ENCODE assay signal across 8 cellular contexts in the genomic region with DNA sequence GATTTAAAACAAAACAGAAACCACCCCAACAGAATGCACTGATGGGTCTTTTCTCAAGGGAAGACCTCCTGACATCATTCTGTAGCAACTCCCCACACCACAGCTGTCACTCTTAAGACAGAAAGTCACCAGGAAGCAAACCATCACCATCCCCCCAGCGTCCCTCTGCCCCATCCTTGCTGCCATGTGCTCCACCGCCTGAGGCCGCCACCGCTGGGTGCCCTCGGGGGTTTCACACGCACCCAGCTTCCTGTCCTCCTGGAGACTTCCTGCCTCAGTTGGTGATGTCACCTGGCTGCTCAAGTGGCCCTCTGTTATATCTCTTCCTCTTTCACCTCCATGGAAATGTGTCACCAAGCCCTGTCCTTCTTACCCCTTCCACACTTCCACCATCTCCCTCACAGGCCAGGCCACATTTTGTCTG.
A peak's percentile ranks its signal among the peaks of the same experiment; 100 is the strongest.
DNase-seq lines count a peak whose midpoint lies in the region; ATAC-seq and TF ChIP-seq lines count a peak whose summit lies in the region.

No MANE protein-coding gene starts in this region.

- H3K23ac ChIP-seq in trophoblast cell (ENCODE audit: low read length): no peak overlapping the region

- peaks cover 70% of the 10 kb centered on the region for H3K4me1 ChIP-seq in CD8-positive, alpha-beta memory T cell (ENCODE audit: insufficient read depth, low read length)
- H3K4me1 ChIP-seq in spleen: peaks cover 35 to 99% (median 53%) of the 10 kb centered on the region in 6 donors
- no peaks in the 10 kb centered on the region for H3K4me1 ChIP-seq in trophoblast cell (ENCODE audit: control insufficient read depth in 1 of 2, insufficient read depth in 2 of 2, low read length in 2 of 2)
- peaks cover 0 to 9% of the 10 kb centered on the region in 2 donors for H3K4me1 ChIP-seq in breast epithelium

- intact Hi-C loops in spleen (cut with DNase I; ENCODE audit: low total_unique reads): no loop called here
- intact Hi-C loops in breast epithelium (cut with DNase I; ENCODE audit: low total_unique reads): no loop called here
- intact Hi-C loops in lower leg skin (cut with DNase I; ENCODE audit: low total_unique reads): no loop called here

- no peaks in the 10 kb centered on the region for H3K79me2 ChIP-seq in trophoblast cell (ENCODE audit: control insufficient read depth, insufficient read depth, low read length, poor library complexity)

- H4K8ac ChIP-seq in trophoblast cell (ENCODE audit: low read depth, low read length): no peak overlapping the region

- peak overlapping the region; percentile 36 for H3K4me3 ChIP-seq in CD8-positive, alpha-beta memory T cell (ENCODE audit: low read length)
- H3K4me3 ChIP-seq in spleen (peak overlapping the region in 1 of 8 donors; percentile 0), trophoblast cell (ENCODE audit: low read depth, low read length) (no peak overlapping the region), breast epithelium (no peak overlapping the region), lower leg skin (ENCODE audit: low read depth, poor library complexity, severe bottlenecking) (no peak overlapping the region)

- TF ChIP-seq POLR2A in spleen (IDR thresholded peaks at IDR 0.05): no peak
- TF ChIP-seq POLR2A in breast epithelium (IDR thresholded peaks at IDR 0.05): no peak
- no peak for TF ChIP-seq POLR2A in lower leg skin (IDR thresholded peaks at IDR 0.05)

- H3K27me3 ChIP-seq in CD8-positive, alpha-beta memory T cell (ENCODE audit: insufficient read depth, low read length, poor library complexity, severe bottlenecking): no peaks in the 10 kb centered on the region
- H3K27me3 ChIP-seq in spleen (replicated peaks in 1 of 7): no peaks in the 10 kb centered on the region
- no peaks in the 10 kb centered on the region for H3K27me3 ChIP-seq in trophoblast cell (ENCODE audit: insufficient read depth, low read length)
- H3K27me3 ChIP-seq in breast epithelium: no peaks in the 10 kb centered on the region

- H3K27me3 Mint-ChIP-seq in CD8-positive, alpha-beta memory T cell: peaks cover 0 to 9% of the 10 kb centered on the region in 2 donors

- no peak overlapping the region for H3K4ac ChIP-seq in trophoblast cell (ENCODE audit: low read depth, low read length)

- no peaks in the 10 kb centered on the region for H3K9me3 ChIP-seq in CD8-positive, alpha-beta memory T cell (ENCODE audit: low read length)
- no peaks in the 10 kb centered on the region for H3K9me3 ChIP-seq in KOPT-K1 (ENCODE audit: insufficient read depth, low read length, poor library complexity, severe bottlenecking)
- no peaks in the 10 kb centered on the region for H3K9me3 ChIP-seq in spleen
- H3K9me3 ChIP-seq in trophoblast cell (ENCODE audit: insufficient read depth, low read depth, low read length): no peaks in the 10 kb centered on the region
- H3K9me3 ChIP-seq in breast epithelium: no peaks in the 10 kb centered on the region

- H3K27ac Mint-ChIP-seq in CD8-positive, alpha-beta memory T cell: peak overlapping the region; percentile 90 to 100 (median 98)

- CTCF ChIA-PET in CD8-positive, alpha-beta memory T cell (lab: Charles Lee): interaction anchor here (0.8 to 3.8 kb wide), 9 partner anchors 8 to 140 kb away, joined by 3 to 34 read pairs (median 4); a partner anchor contains a TSS

- 7 to 18% (median 9%) methylated on average over 6 of the region's 6 CpGs for WGBS in spleen, 5 donors
- WGBS in trophoblast cell (ENCODE audit: extremely low coverage, insufficient coverage, insufficient read length): no CpG with 5 or more reads among the region's 6 CpGs
- WGBS in lower leg skin, 2 donors: 75 to 80% methylated on average over 6 of the region's 6 CpGs

- POLR2A ChIA-PET in CD8-positive, alpha-beta memory T cell (lab: Charles Lee): interaction anchor here (0.6 to 1.6 kb wide), 8 partner anchors 9 to 202 kb away, joined by 3 to 11 read pairs (median 4); a partner anchor contains a TSS

- no peaks in the 10 kb centered on the region for H3K79me1 ChIP-seq in trophoblast cell (ENCODE audit: low read length)

- H2BK12ac ChIP-seq in trophoblast cell (ENCODE audit: low read length): no peak overlapping the region

- no peak overlapping the region for H3K18ac ChIP-seq in trophoblast cell (ENCODE audit: low read length)

- no peak overlapping the region for H4K12ac ChIP-seq in trophoblast cell (ENCODE audit: low read depth, low read length)

- peak; percentile 74 for ATAC-seq in GM21515 (IDR thresholded peaks at IDR 0.05; ENCODE audit: unreplicated experiment)

- no peaks in the 10 kb centered on the region for H3K9me3 Mint-ChIP-seq in CD8-positive, alpha-beta memory T cell

- DNase-seq in CD8-positive, alpha-beta memory T cell: peak; percentile 81 to 93 (median 92)
- peak; percentile 58 for DNase-seq in activated CD8-positive, alpha-beta memory T cell treated with anti-CD3 and anti-CD28 coated beads, Interleukin-2, amount 50 U/mL, for 24 hours (ENCODE audit: extremely low read depth)
- DNase-seq in spleen: peak; percentile 94
- no peak for DNase-seq in trophoblast cell
- no peak for DNase-seq in breast epithelium (ENCODE audit: low spot score in 2 of 2)
- no peak for DNase-seq in lower leg skin (ENCODE audit: low spot score in 2 of 2)

- peak in 5 of 11 experiments; percentile 5 to 45 (median 26) for TF ChIP-seq CTCF in spleen (IDR thresholded peaks at IDR 0.05 in 8 of 11, conservative IDR thresholded peaks at IDR 0.05 in 3 of 11)
- no peak for TF ChIP-seq CTCF in breast epithelium (IDR thresholded peaks at IDR 0.05)
- no peak for TF ChIP-seq CTCF in lower leg skin (IDR thresholded peaks at IDR 0.05)

- H3K27ac ChIP-seq in CD8-positive, alpha-beta memory T cell (ENCODE audit: low read depth, low read length): peak overlapping the region; percentile 65
- H3K27ac ChIP-seq in KOPT-K1 (ENCODE audit: low read depth, low read length, poor library complexity, severe bottlenecking) (peak overlapping the region; percentile 87), spleen (peak overlapping the region; percentile 38 to 94 (median 81)), trophoblast cell (ENCODE audit: low read depth, low read length) (no peak overlapping the region), breast epithelium (no peak overlapping the region)

- H2BK5ac ChIP-seq in trophoblast cell (ENCODE audit: low read depth, low read length, poor library complexity): no peak overlapping the region

- H2BK120ac ChIP-seq in trophoblast cell (ENCODE audit: insufficient read depth, low read length, poor library complexity): no peak overlapping the region

- H3K4me3 Mint-ChIP-seq in CD8-positive, alpha-beta memory T cell: peak overlapping the region; percentile 35 to 86 (median 74)

- no peak overlapping the region for H4K91ac ChIP-seq in trophoblast cell (ENCODE audit: low read depth, low read length)

- no peak overlapping the region for H3K4me2 ChIP-seq in trophoblast cell (ENCODE audit: low read length)

- no peak overlapping the region for H2AFZ ChIP-seq in trophoblast cell (ENCODE audit: insufficient read depth, low read length, poor library complexity)

- H2AK5ac ChIP-seq in trophoblast cell (ENCODE audit: low read length): no peak overlapping the region

- H3K36me3 Mint-ChIP-seq in CD8-positive, alpha-beta memory T cell: peaks cover 15 to 89% (median 31%) of the 10 kb centered on the region in 3 donors

- peaks cover 69 to 86% (median 83%) of the 10 kb centered on the region in 3 donors for H3K4me1 Mint-ChIP-seq in CD8-positive, alpha-beta memory T cell

- no peak overlapping the region for H3K14ac ChIP-seq in trophoblast cell (ENCODE audit: low read length)

- H3K9ac ChIP-seq in trophoblast cell (ENCODE audit: low read length): no peak overlapping the region

- peaks cover 48% of the 10 kb centered on the region for H3K36me3 ChIP-seq in CD8-positive, alpha-beta memory T cell (ENCODE audit: insufficient read depth, low read length)
- H3K36me3 ChIP-seq in KOPT-K1 (ENCODE audit: insufficient read depth, low read length) (peaks cover 81% of the 10 kb centered on the region), spleen (peaks cover 0 to 79% (median 54%) of the 10 kb centered on the region in 6 donors), trophoblast cell (ENCODE audit: control insufficient read depth in 1 of 2, insufficient read depth in 2 of 2, low read length in 2 of 2) (peaks cover 4 to 6% of the 10 kb centered on the region in 2 experiments), breast epithelium (no peaks in the 10 kb centered on the region)

Comparison
In these comparisons a context has a peak if more than half of its experiments do, and no peak if none do; other contexts are left out.
1. DNase-seq: peak in CD8-positive, alpha-beta memory T cell (5 of 5), activated CD8-positive, alpha-beta memory T cell treated with anti-CD3 and anti-CD28 coated beads, Interleukin-2, amount 50 U/mL, for 24 hours (single experiment) and spleen (single experiment); none in trophoblast cell (0 of 2), breast epithelium (0 of 2) and lower leg skin (0 of 2).
2. H3K27ac ChIP-seq: peak in CD8-positive, alpha-beta memory T cell (single experiment), KOPT-K1 (single experiment) and spleen (8 of 8); none in trophoblast cell (single experiment) and breast epithelium (0 of 2).